In the genomic region with DNA sequence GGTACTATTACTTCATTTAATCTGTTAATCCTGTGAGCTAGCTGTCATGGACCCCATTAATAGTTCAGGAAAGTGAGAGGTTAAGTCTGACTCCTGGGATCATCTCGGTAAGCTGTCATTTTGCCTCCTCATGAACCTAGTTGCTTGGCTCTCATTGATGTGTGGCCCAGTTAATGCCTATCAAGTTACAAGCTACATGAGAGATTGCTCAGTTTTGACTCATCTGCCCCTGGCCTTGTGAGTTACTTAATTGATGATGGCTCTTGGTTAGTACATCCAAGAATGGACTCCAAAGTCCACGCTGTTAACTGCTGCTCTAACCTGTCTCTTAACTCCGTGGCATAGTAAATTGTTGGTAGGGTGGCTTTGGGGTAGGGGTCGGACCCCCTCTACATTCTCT, we compare ENCODE assay signal across 1 cellular context.
TF ChIP-seq lines count a peak whose summit lies in the region.

No MANE protein-coding gene starts in this region.

TF ChIP-seq in IMR-90, 13 proteins besides CTCF, POLR2A, EP300 and RAD21 (continued from another document):
- TF ChIP-seq RCOR1 (IDR thresholded peaks at IDR 0.05; ENCODE audit: insufficient replicate concordance, low read length): peak; percentile 18
- peak; percentile 74 for TF ChIP-seq FOS (IDR thresholded peaks at IDR 0.05; ENCODE audit: low read depth, low read length)
- TF ChIP-seq SMC3 (IDR thresholded peaks at IDR 0.05; ENCODE audit: low read depth, low read length): 0 out of 2 replicates have a peak, but pooled peaks have one; percentile 14
- peak; percentile 81 for TF ChIP-seq CEBPB (IDR thresholded peaks at IDR 0.05; ENCODE audit: low read depth, low read length)
- no peak for TF ChIP-seq MXI1 (IDR thresholded peaks at IDR 0.05; ENCODE audit: borderline replicate concordance, low read depth, low read length)
- TF ChIP-seq MAZ (IDR thresholded peaks at IDR 0.05; ENCODE audit: borderline replicate concordance, low read depth, low read length): no peak
